1 cellular context compared by ENCODE assay signal in the genomic region with DNA sequence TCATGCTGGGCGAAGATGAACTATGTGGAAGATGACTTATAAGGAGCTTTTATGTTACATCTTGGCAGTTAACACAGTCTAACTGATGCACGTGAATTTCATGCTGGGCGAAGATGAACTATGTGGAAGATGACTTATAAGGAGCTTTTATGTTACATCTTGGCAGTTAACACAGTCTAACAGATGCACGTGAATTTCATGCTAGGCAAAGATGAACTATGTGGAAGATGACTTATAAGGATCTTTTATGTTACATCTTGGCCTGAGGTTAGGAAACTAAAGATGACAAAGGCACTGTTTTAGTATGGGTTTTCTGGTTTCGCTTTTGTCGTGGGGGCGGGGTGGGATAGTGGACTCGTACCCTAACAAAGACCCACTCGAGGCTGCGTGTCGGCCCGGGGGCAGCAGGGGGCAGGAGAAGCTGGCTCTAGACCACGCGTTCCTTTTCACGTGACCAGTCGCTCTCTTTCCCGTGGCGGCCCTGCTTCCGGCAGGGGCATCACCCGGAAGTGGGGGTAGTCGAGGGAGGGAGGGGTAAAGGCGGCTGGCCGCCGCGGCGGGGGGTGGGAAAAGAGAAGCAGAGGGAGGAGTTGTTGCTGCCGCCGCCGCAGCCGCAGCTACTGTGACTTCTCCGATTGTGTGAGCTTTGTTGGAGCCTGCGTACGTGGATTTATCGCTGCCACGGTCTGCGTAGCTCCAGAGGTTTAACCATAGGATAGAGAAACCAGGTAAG.
TF ChIP-seq lines count a peak whose summit lies in the region.

A gene (plus strand): TSS at position 586 of the 733 bp plus-strand sequence. CDS start 60,949 bp downstream, outside the sequence.

TF ChIP-seq in K562, 482 proteins besides CTCF, POLR2A, EP300 and RAD21 (continued from another document and continues in another):
- TF ChIP-seq TAF1 (IDR thresholded peaks at IDR 0.05; ENCODE audit: control insufficient read depth, extremely low read depth, insufficient read depth, low read length, severe bottlenecking) (peak; percentile 44), TOE1 (IDR thresholded peaks at IDR 0.05; ENCODE audit: borderline replicate concordance) (peak; percentile 78; the same call in 1 of the 2 replicates), TOE1 (CRISPR knock-in tag; IDR thresholded peaks at IDR 0.05; ENCODE audit: borderline replicate concordance, low read depth) (no peak), FOXM1 (IDR thresholded peaks at IDR 0.05; ENCODE audit: low read depth) (no peak), FOXM1 (CRISPR knock-in tag; IDR thresholded peaks at IDR 0.05; ENCODE audit: low read depth) (0 out of 2 replicates have a peak, but pooled peaks have one; percentile 58), NCOR1 (IDR thresholded peaks at IDR 0.05) (peak; percentile 82), SMC3 (conservative IDR thresholded peaks at IDR 0.05; ENCODE audit: insufficient read depth, low read depth, low read length) (0 out of 2 replicates have a peak, but pooled peaks have one; percentile 15), EP400 (IDR thresholded peaks at IDR 0.05) (peak; percentile 49), HCFC1 (IDR thresholded peaks at IDR 0.05; ENCODE audit: low read depth, low read length) (peak; percentile 55; the same call in 1 of the 2 replicates), RNF2 (IDR thresholded peaks at IDR 0.05) (0 out of 2 replicates have a peak, but pooled peaks have one; percentile 28), ASH1L (IDR thresholded peaks at IDR 0.05; ENCODE audit: borderline replicate concordance, low read depth, partially characterized antibody) (no peak), MTA3 (IDR thresholded peaks at IDR 0.05; ENCODE audit: borderline replicate concordance) (no peak), GABPA (tag; conservative IDR thresholded peaks at IDR 0.05; ENCODE audit: low read depth) (peak; percentile 92), HNRNPLL (IDR thresholded peaks at IDR 0.05; ENCODE audit: low read depth, low read length, poor library complexity, severe bottlenecking) (peak; percentile 69), HEY1 (CRISPR knock-in tag; IDR thresholded peaks at IDR 0.05; ENCODE audit: borderline replicate concordance) (no peak), YY1 (IDR thresholded peaks at IDR 0.05; ENCODE audit: borderline replicate concordance in 1 of 3, control insufficient read depth in 1 of 3, extremely low read depth in 1 of 3, insufficient read depth in 3 of 3, insufficient read length in 1 of 3, insufficient replicate concordance in 2 of 3, low read depth in 1 of 3, low read length in 2 of 3) (peak in 1 of 3 experiments; percentile 29), CXXC5 (CRISPR knock-in tag; IDR thresholded peaks at IDR 0.05) (peak; percentile 74), RBM17 (IDR thresholded peaks at IDR 0.05; ENCODE audit: borderline replicate concordance, low read depth, low read length) (no peak), CREB1 (IDR thresholded peaks at IDR 0.05) (0 out of 2 replicates have a peak, but pooled peaks have one; percentile 21), CREB1 (CRISPR knock-in tag; IDR thresholded peaks at IDR 0.05) (no peak), ETV1 (tag; conservative IDR thresholded peaks at IDR 0.05; ENCODE audit: low read depth) (peak; percentile 90)
- TF ChIP-seq, protein P1, sequence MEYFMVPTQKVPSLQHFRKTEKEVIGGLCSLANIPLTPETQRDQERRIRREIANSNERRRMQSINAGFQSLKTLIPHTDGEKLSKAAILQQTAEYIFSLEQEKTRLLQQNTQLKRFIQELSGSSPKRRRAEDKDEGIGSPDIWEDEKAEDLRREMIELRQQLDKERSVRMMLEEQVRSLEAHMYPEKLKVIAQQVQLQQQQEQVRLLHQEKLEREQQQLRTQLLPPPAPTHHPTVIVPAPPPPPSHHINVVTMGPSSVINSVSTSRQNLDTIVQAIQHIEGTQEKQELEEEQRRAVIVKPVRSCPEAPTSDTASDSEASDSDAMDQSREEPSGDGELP (CRISPR knock-in tag; IDR thresholded peaks at IDR 0.05; ENCODE audit: borderline replicate concordance), result peak; percentile 58; the same call in 1 of the 2 replicates
- TF ChIP-seq, protein P2, sequence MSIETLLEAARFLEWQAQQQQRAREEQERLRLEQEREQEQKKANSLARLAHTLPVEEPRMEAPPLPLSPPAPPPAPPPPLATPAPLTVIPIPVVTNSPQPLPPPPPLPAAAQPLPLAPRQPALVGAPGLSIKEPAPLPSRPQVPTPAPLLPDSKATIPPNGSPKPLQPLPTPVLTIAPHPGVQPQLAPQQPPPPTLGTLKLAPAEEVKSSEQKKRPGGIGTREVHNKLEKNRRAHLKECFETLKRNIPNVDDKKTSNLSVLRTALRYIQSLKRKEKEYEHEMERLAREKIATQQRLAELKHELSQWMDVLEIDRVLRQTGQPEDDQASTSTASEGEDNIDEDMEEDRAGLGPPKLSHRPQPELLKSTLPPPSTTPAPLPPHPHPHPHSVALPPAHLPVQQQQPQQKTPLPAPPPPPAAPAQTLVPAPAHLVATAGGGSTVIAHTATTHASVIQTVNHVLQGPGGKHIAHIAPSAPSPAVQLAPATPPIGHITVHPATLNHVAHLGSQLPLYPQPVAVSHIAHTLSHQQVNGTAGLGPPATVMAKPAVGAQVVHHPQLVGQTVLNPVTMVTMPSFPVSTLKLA (conservative IDR thresholded peaks at IDR 0.05), result peak; percentile 69 to 82; a peak in 3 of 4 replicates
- TF ChIP-seq, protein P3, sequence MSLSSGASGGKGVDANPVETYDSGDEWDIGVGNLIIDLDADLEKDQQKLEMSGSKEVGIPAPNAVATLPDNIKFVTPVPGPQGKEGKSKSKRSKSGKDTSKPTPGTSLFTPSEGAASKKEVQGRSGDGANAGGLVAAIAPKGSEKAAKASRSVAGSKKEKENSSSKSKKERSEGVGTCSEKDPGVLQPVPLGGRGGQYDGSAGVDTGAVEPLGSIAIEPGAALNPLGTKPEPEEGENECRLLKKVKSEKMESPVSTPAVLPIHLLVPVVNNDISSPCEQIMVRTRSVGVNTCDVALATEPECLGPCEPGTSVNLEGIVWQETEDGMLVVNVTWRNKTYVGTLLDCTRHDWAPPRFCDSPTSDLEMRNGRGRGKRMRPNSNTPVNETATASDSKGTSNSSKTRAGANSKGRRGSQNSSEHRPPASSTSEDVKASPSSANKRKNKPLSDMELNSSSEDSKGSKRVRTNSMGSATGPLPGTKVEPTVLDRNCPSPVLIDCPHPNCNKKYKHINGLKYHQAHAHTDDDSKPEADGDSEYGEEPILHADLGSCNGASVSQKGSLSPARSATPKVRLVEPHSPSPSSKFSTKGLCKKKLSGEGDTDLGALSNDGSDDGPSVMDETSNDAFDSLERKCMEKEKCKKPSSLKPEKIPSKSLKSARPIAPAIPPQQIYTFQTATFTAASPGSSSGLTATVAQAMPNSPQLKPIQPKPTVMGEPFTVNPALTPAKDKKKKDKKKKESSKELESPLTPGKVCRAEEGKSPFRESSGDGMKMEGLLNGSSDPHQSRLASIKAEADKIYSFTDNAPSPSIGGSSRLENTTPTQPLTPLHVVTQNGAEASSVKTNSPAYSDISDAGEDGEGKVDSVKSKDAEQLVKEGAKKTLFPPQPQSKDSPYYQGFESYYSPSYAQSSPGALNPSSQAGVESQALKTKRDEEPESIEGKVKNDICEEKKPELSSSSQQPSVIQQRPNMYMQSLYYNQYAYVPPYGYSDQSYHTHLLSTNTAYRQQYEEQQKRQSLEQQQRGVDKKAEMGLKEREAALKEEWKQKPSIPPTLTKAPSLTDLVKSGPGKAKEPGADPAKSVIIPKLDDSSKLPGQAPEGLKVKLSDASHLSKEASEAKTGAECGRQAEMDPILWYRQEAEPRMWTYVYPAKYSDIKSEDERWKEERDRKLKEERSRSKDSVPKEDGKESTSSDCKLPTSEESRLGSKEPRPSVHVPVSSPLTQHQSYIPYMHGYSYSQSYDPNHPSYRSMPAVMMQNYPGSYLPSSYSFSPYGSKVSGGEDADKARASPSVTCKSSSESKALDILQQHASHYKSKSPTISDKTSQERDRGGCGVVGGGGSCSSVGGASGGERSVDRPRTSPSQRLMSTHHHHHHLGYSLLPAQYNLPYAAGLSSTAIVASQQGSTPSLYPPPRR (CRISPR knock-in tag; IDR thresholded peaks at IDR 0.05; ENCODE audit: borderline replicate concordance), result peak; percentile 64; the same call in 1 of the 2 replicates
- TF ChIP-seq, protein P4, sequence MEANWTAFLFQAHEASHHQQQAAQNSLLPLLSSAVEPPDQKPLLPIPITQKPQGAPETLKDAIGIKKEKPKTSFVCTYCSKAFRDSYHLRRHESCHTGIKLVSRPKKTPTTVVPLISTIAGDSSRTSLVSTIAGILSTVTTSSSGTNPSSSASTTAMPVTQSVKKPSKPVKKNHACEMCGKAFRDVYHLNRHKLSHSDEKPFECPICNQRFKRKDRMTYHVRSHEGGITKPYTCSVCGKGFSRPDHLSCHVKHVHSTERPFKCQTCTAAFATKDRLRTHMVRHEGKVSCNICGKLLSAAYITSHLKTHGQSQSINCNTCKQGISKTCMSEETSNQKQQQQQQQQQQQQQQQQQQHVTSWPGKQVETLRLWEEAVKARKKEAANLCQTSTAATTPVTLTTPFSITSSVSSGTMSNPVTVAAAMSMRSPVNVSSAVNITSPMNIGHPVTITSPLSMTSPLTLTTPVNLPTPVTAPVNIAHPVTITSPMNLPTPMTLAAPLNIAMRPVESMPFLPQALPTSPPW (CRISPR knock-in tag; IDR thresholded peaks at IDR 0.05), result peak; percentile 98
- TF ChIP-seq, protein P5, sequence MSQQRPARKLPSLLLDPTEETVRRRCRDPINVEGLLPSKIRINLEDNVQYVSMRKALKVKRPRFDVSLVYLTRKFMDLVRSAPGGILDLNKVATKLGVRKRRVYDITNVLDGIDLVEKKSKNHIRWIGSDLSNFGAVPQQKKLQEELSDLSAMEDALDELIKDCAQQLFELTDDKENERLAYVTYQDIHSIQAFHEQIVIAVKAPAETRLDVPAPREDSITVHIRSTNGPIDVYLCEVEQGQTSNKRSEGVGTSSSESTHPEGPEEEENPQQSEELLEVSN (IDR thresholded peaks at IDR 0.05; ENCODE audit: borderline replicate concordance in 1 of 2, extremely low read depth in 1 of 2, insufficient read depth in 1 of 2, insufficient read length in 1 of 2, low read depth in 1 of 2, low read length in 1 of 2, poor library complexity in 1 of 2, severe bottlenecking in 1 of 2), result peak in 1 of 2 experiments; percentile 51
- TF ChIP-seq, protein P6, sequence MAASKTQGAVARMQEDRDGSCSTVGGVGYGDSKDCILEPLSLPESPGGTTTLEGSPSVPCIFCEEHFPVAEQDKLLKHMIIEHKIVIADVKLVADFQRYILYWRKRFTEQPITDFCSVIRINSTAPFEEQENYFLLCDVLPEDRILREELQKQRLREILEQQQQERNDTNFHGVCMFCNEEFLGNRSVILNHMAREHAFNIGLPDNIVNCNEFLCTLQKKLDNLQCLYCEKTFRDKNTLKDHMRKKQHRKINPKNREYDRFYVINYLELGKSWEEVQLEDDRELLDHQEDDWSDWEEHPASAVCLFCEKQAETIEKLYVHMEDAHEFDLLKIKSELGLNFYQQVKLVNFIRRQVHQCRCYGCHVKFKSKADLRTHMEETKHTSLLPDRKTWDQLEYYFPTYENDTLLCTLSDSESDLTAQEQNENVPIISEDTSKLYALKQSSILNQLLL (CRISPR knock-in tag; IDR thresholded peaks at IDR 0.05; ENCODE audit: borderline replicate concordance), result no peak
- TF ChIP-seq, protein P7, sequence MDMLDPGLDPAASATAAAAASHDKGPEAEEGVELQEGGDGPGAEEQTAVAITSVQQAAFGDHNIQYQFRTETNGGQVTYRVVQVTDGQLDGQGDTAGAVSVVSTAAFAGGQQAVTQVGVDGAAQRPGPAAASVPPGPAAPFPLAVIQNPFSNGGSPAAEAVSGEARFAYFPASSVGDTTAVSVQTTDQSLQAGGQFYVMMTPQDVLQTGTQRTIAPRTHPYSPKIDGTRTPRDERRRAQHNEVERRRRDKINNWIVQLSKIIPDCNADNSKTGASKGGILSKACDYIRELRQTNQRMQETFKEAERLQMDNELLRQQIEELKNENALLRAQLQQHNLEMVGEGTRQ (CRISPR knock-in tag; IDR thresholded peaks at IDR 0.05), result peak; percentile 85
- TF ChIP-seq, protein P8, sequence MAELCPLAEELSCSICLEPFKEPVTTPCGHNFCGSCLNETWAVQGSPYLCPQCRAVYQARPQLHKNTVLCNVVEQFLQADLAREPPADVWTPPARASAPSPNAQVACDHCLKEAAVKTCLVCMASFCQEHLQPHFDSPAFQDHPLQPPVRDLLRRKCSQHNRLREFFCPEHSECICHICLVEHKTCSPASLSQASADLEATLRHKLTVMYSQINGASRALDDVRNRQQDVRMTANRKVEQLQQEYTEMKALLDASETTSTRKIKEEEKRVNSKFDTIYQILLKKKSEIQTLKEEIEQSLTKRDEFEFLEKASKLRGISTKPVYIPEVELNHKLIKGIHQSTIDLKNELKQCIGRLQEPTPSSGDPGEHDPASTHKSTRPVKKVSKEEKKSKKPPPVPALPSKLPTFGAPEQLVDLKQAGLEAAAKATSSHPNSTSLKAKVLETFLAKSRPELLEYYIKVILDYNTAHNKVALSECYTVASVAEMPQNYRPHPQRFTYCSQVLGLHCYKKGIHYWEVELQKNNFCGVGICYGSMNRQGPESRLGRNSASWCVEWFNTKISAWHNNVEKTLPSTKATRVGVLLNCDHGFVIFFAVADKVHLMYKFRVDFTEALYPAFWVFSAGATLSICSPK (IDR thresholded peaks at IDR 0.05; ENCODE audit: borderline replicate concordance), result no peak
